Comparison of ENCODE assay signal across 1 cellular context in genomic region chr2:239294571-239295054, GRCh38.
A peak's percentile ranks its signal among the peaks of the same experiment; 100 is the strongest.
TF ChIP-seq lines count a peak whose summit lies in the region.

No MANE protein-coding gene starts in this region.

TF ChIP-seq in K562, 482 proteins besides CTCF, POLR2A, EP300 and RAD21 (continued from another document):
- TF ChIP-seq ZNF41 (CRISPR knock-in tag; conservative IDR thresholded peaks at IDR 0.05) (no peak), RERE (CRISPR knock-in tag; IDR thresholded peaks at IDR 0.05; ENCODE audit: borderline replicate concordance) (no peak), PML (IDR thresholded peaks at IDR 0.05; ENCODE audit: low read length) (no peak), ID3 (CRISPR knock-in tag; IDR thresholded peaks at IDR 0.05) (no peak), ID3 (tag; IDR thresholded peaks at IDR 0.05) (0 out of 2 replicates have a peak, but pooled peaks have one; percentile 61), ATF7 (IDR thresholded peaks at IDR 0.05) (peak; percentile 27; the same call in 1 of the 2 replicates), MITF (IDR thresholded peaks at IDR 0.05) (no peak; the same call in 1 of the 2 replicates), GATA2 (CRISPR knock-in tag; IDR thresholded peaks at IDR 0.05) (no peak), TFAM (CRISPR knock-in tag; conservative IDR thresholded peaks at IDR 0.05) (no peak), PURB (CRISPR knock-in tag; IDR thresholded peaks at IDR 0.05; ENCODE audit: low read depth) (no peak), BACH1 (tag; IDR thresholded peaks at IDR 0.05) (no peak), ILF3 (IDR thresholded peaks at IDR 0.05; ENCODE audit: borderline replicate concordance) (no peak), ATF3 (IDR thresholded peaks at IDR 0.05) (no peak), ATF3 (CRISPR knock-in tag; conservative IDR thresholded peaks at IDR 0.05) (no peak), ZSCAN32 (CRISPR knock-in tag; IDR thresholded peaks at IDR 0.05) (no peak), LEF1 (IDR thresholded peaks at IDR 0.05) (no peak), SMAD4 (CRISPR knock-in tag; conservative IDR thresholded peaks at IDR 0.05) (peak; percentile 59; the same call in 1 of the 2 replicates), ZNF436 (CRISPR knock-in tag; IDR thresholded peaks at IDR 0.05) (no peak), ZNF280B (CRISPR knock-in tag; IDR thresholded peaks at IDR 0.05) (no peak), ESRRB (CRISPR knock-in tag; IDR thresholded peaks at IDR 0.05; ENCODE audit: borderline replicate concordance) (no peak), ZNF12 (CRISPR knock-in tag; IDR thresholded peaks at IDR 0.05) (no peak), IRF2 (CRISPR knock-in tag; IDR thresholded peaks at IDR 0.05) (no peak), ZNF444 (CRISPR knock-in tag; IDR thresholded peaks at IDR 0.05) (no peak), TEAD4 (IDR thresholded peaks at IDR 0.05; ENCODE audit: low read length) (no peak), TEAD4 (CRISPR knock-in tag; IDR thresholded peaks at IDR 0.05; ENCODE audit: borderline replicate concordance) (no peak), HMGN3 (IDR thresholded peaks at IDR 0.05; ENCODE audit: borderline replicate concordance, extremely low read depth, insufficient read length, low read depth, low read length) (no peak), ADNP (tag; IDR thresholded peaks at IDR 0.05) (peak; percentile 98), MYNN (IDR thresholded peaks at IDR 0.05) (no peak), MYNN (CRISPR knock-in tag; IDR thresholded peaks at IDR 0.05) (no peak), SIX5 (IDR thresholded peaks at IDR 0.05; ENCODE audit: borderline replicate concordance in 1 of 2, insufficient read depth in 1 of 2, low read depth in 1 of 2, low read length in 2 of 2) (no peak), OTX1 (CRISPR knock-in tag; IDR thresholded peaks at IDR 0.05) (no peak), RBBP5 (IDR thresholded peaks at IDR 0.05; ENCODE audit: borderline replicate concordance, insufficient read depth, low read length, poor library complexity, severe bottlenecking) (no peak), HDAC3 (IDR thresholded peaks at IDR 0.05; ENCODE audit: borderline replicate concordance, partially characterized antibody) (no peak), MTF1 (CRISPR knock-in tag; IDR thresholded peaks at IDR 0.05; ENCODE audit: borderline replicate concordance) (no peak), RBM39 (optimal IDR thresholded peaks at IDR 0.05; ENCODE audit: low read depth, low read length) (no peak), ZNF133 (CRISPR knock-in tag; IDR thresholded peaks at IDR 0.05) (no peak), RBFOX2 (IDR thresholded peaks at IDR 0.05; ENCODE audit: low read depth, low read length) (0 out of 2 replicates have a peak, but pooled peaks have one; percentile 28), ZBTB43 (CRISPR knock-in tag; IDR thresholded peaks at IDR 0.05) (no peak), DPF2 (IDR thresholded peaks at IDR 0.05) (peak; percentile 16; the same call in 1 of the 2 replicates)
